Comparison of ENCODE assay signal across 1 cellular context in genomic region chr2:32715391-32715841, GRCh38.
A peak's percentile ranks its signal among the peaks of the same experiment; 100 is the strongest.
TF ChIP-seq lines count a peak whose summit lies in the region.

No MANE protein-coding gene starts in this region.

TF ChIP-seq in GM12878, 131 proteins besides CTCF, POLR2A, EP300 and RAD21 (continued from another document):
- TF ChIP-seq STAT1 (conservative IDR thresholded peaks at IDR 0.05): no peak
- peak; percentile 62; the same call in 1 of the 2 replicates for TF ChIP-seq BMI1 (IDR thresholded peaks at IDR 0.05; ENCODE audit: borderline replicate concordance)
- no peak for TF ChIP-seq ZNF274 (IDR thresholded peaks at IDR 0.05; ENCODE audit: insufficient read depth, insufficient read length)
- no peak for TF ChIP-seq SP1 (IDR thresholded peaks at IDR 0.05; ENCODE audit: low read depth, low read length)
- TF ChIP-seq, protein P1, sequence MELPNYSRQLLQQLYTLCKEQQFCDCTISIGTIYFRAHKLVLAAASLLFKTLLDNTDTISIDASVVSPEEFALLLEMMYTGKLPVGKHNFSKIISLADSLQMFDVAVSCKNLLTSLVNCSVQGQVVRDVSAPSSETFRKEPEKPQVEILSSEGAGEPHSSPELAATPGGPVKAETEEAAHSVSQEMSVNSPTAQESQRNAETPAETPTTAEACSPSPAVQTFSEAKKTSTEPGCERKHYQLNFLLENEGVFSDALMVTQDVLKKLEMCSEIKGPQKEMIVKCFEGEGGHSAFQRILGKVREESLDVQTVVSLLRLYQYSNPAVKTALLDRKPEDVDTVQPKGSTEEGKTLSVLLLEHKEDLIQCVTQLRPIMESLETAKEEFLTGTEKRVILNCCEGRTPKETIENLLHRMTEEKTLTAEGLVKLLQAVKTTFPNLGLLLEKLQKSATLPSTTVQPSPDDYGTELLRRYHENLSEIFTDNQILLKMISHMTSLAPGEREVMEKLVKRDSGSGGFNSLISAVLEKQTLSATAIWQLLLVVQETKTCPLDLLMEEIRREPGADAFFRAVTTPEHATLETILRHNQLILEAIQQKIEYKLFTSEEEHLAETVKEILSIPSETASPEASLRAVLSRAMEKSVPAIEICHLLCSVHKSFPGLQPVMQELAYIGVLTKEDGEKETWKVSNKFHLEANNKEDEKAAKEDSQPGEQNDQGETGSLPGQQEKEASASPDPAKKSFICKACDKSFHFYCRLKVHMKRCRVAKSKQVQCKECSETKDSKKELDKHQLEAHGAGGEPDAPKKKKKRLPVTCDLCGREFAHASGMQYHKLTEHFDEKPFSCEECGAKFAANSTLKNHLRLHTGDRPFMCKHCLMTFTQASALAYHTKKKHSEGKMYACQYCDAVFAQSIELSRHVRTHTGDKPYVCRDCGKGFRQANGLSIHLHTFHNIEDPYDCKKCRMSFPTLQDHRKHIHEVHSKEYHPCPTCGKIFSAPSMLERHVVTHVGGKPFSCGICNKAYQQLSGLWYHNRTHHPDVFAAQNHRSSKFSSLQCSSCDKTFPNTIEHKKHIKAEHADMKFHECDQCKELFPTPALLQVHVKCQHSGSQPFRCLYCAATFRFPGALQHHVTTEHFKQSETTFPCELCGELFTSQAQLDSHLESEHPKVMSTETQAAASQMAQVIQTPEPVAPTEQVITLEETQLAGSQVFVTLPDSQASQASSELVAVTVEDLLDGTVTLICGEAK (IDR thresholded peaks at IDR 0.05; ENCODE audit: borderline replicate concordance): no peak
- no peak for TF ChIP-seq ZNF207 (IDR thresholded peaks at IDR 0.05; ENCODE audit: borderline replicate concordance)
